Comparison of ENCODE assay signal across 2 cellular contexts in genomic region chr9:87712801-87713277, GRCh38.
TF ChIP-seq lines count a peak whose summit lies in the region.

No MANE protein-coding gene starts in this region.

TF ChIP-seq in IMR-90, 13 proteins besides CTCF, POLR2A, EP300 and RAD21 (continued from another document):
- TF ChIP-seq RCOR1 (IDR thresholded peaks at IDR 0.05; ENCODE audit: insufficient replicate concordance, low read length) (no peak), FOS (IDR thresholded peaks at IDR 0.05; ENCODE audit: low read depth, low read length) (no peak), MXI1 (IDR thresholded peaks at IDR 0.05; ENCODE audit: borderline replicate concordance, low read depth, low read length) (no peak), MAZ (IDR thresholded peaks at IDR 0.05; ENCODE audit: borderline replicate concordance, low read depth, low read length) (no peak), USF2 (IDR thresholded peaks at IDR 0.05; ENCODE audit: low read depth, low read length) (no peak), CHD1 (IDR thresholded peaks at IDR 0.05; ENCODE audit: low read depth, low read length) (no peak), BHLHE40 (IDR thresholded peaks at IDR 0.05; ENCODE audit: low read depth, low read length) (no peak), MAFK (IDR thresholded peaks at IDR 0.05; ENCODE audit: low read depth, low read length) (no peak), RFX5 (IDR thresholded peaks at IDR 0.05; ENCODE audit: low read depth, low read length) (no peak), SMC3 (IDR thresholded peaks at IDR 0.05; ENCODE audit: low read depth, low read length) (no peak), NFE2L2 (IDR thresholded peaks at IDR 0.05; ENCODE audit: low read depth, low read length) (no peak)
- TF ChIP-seq, protein P1, sequence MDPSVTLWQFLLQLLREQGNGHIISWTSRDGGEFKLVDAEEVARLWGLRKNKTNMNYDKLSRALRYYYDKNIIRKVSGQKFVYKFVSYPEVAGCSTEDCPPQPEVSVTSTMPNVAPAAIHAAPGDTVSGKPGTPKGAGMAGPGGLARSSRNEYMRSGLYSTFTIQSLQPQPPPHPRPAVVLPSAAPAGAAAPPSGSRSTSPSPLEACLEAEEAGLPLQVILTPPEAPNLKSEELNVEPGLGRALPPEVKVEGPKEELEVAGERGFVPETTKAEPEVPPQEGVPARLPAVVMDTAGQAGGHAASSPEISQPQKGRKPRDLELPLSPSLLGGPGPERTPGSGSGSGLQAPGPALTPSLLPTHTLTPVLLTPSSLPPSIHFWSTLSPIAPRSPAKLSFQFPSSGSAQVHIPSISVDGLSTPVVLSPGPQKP (IDR thresholded peaks at IDR 0.05; ENCODE audit: borderline replicate concordance, low read depth, low read length): no peak
TF ChIP-seq in IMR-90: peak in this region for 0.

TF ChIP-seq in liver, 16 proteins besides CTCF, POLR2A, EP300 and RAD21:
- no peak for TF ChIP-seq REST (IDR thresholded peaks at IDR 0.05)
- TF ChIP-seq FOXA2 (IDR thresholded peaks at IDR 0.05): no peak
- no peak for TF ChIP-seq FOXA1 (IDR thresholded peaks at IDR 0.05)
- TF ChIP-seq HNF4A (conservative IDR thresholded peaks at IDR 0.05): no peak
- TF ChIP-seq, protein P2, sequence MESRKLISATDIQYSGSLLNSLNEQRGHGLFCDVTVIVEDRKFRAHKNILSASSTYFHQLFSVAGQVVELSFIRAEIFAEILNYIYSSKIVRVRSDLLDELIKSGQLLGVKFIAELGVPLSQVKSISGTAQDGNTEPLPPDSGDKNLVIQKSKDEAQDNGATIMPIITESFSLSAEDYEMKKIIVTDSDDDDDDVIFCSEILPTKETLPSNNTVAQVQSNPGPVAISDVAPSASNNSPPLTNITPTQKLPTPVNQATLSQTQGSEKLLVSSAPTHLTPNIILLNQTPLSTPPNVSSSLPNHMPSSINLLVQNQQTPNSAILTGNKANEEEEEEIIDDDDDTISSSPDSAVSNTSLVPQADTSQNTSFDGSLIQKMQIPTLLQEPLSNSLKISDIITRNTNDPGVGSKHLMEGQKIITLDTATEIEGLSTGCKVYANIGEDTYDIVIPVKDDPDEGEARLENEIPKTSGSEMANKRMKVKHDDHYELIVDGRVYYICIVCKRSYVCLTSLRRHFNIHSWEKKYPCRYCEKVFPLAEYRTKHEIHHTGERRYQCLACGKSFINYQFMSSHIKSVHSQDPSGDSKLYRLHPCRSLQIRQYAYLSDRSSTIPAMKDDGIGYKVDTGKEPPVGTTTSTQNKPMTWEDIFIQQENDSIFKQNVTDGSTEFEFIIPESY (IDR thresholded peaks at IDR 0.05): no peak
- TF ChIP-seq EGR1 (IDR thresholded peaks at IDR 0.05; ENCODE audit: low read depth in 2 of 2): no peak
- no peak for TF ChIP-seq TAF1 (conservative IDR thresholded peaks at IDR 0.05)
- TF ChIP-seq, protein P3, sequence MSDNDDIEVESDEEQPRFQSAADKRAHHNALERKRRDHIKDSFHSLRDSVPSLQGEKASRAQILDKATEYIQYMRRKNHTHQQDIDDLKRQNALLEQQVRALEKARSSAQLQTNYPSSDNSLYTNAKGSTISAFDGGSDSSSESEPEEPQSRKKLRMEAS (IDR thresholded peaks at IDR 0.05): no peak
- TF ChIP-seq HNF4G (IDR thresholded peaks at IDR 0.05): no peak
- no peak for TF ChIP-seq RXRA (IDR thresholded peaks at IDR 0.05)
- TF ChIP-seq GABPA (IDR thresholded peaks at IDR 0.05 in 1 of 2, conservative IDR thresholded peaks at IDR 0.05 in 1 of 2): no peak
